Comparison of ENCODE assay signal across 24 cellular contexts in genomic region chr10:122388287-122388997, GRCh38. TPM values are rescaled to one million over a fixed set of nuclear protein-coding genes. Genes with fewer than 3 reads are reported as not detected.
DNase-seq lines count a peak whose midpoint lies in the region; ATAC-seq and TF ChIP-seq lines count a peak whose summit lies in the region.
"Had no signal": no experiment of that assay in that cellular context is flagged by ENCODE, and none has a peak within 500 bp of the region (broad histone marks: within the 10 kb centered on the region; RNA-seq: fewer than 3 reads in every experiment).

No MANE protein-coding gene starts in this region.

- peaks cover 40% of the 10 kb centered on the region for H3K27me3 Mint-ChIP-seq in activated T-helper 2 cell treated with anti-CD3 and anti-CD28 coated beads, Interferon-gamma antibody, Interleukin-2, Interleukin-4, amounts not matched to agents 10 μg/mL and 5 μg/mL and 100 μg/mL, durations not matched to agents 14 hours and 24 hours and 36 hours (ENCODE audit: low read depth)
- H3K27me3 Mint-ChIP-seq in immature natural killer cell (ENCODE audit: low read depth in 3 of 3) (peaks cover 0 to 1% (median 0%) of the 10 kb centered on the region in 3 donors), chondrocyte (ENCODE audit: low read depth) (no peaks in the 10 kb centered on the region)
- no peaks in the 10 kb centered on the region for H3K27me3 Mint-ChIP-seq in stimulated activated naive B cell treated with anti-CD40 and anti-IgM and Interleukin-4, amounts not matched to agents 10 μg/mL and 1 μg/mL and 100 μg/mL, for 72 hours
- H3K27me3 Mint-ChIP-seq: CD4-positive, CD25-positive, alpha-beta regulatory T cell; IgD-negative memory B cell; T-cell had no signal

- no peak for TF ChIP-seq CTCF in chondrocyte (IDR thresholded peaks at IDR 0.05)

- peaks cover 11% of the 10 kb centered on the region for H3K4me1 Mint-ChIP-seq in activated T-helper 2 cell treated with anti-CD3 and anti-CD28 coated beads, Interferon-gamma antibody, Interleukin-2, Interleukin-4, amounts not matched to agents 10 μg/mL and 5 μg/mL and 100 μg/mL, durations not matched to agents 14 hours and 24 hours and 36 hours (ENCODE audit: low read depth)
- H3K4me1 Mint-ChIP-seq in immature natural killer cell (peaks cover 66 to 87% of the 10 kb centered on the region in 2 donors), chondrocyte (ENCODE audit: low read depth) (peaks cover 32% of the 10 kb centered on the region)
- H3K4me1 Mint-ChIP-seq in stimulated activated naive B cell treated with anti-CD40 and anti-IgM and Interleukin-4, amounts not matched to agents 10 μg/mL and 1 μg/mL and 100 μg/mL, for 72 hours: peaks cover 18 to 55% of the 10 kb centered on the region in 2 donors

- peak overlapping the region; percentile 54 for H3K27ac Mint-ChIP-seq in activated T-helper 2 cell treated with anti-CD3 and anti-CD28 coated beads, Interferon-gamma antibody, Interleukin-2, Interleukin-4, amounts not matched to agents 10 μg/mL and 5 μg/mL and 100 μg/mL, durations not matched to agents 14 hours and 24 hours and 36 hours
- H3K27ac Mint-ChIP-seq in immature natural killer cell (peak overlapping the region in 4 of 6 donors; percentile 3 to 76 (median 58)), chondrocyte (ENCODE audit: unreplicated experiment) (no peak overlapping the region)
- no peak overlapping the region for H3K27ac Mint-ChIP-seq in stimulated activated naive B cell treated with anti-CD40 and anti-IgM and Interleukin-4, amounts not matched to agents 10 μg/mL and 1 μg/mL and 100 μg/mL, for 72 hours
- H3K27ac Mint-ChIP-seq: activated T-helper 1 cell treated with anti-CD3 and anti-CD28 coated beads, Interleukin-12 subunit alpha, Interleukin-12 subunit beta, Interleukin-2, Interleukin-4 antibody, amounts not matched to agents 30 ng/mL and 10 ng/mL and 1 ng/mL, durations not matched to agents 14 hours and 24 hours and 36 hours; CD4-positive, CD25-positive, alpha-beta regulatory T cell had no signal

- in situ Hi-C loops in KBM-7 (cut with MboI; ENCODE audit: low pct_unique_long_range_greater_than_20kb, low sequenced_read_pairs): no loop called here

- no peak overlapping the region for H3K4me3 Mint-ChIP-seq in activated T-helper 2 cell treated with anti-CD3 and anti-CD28 coated beads, Interferon-gamma antibody, Interleukin-2, Interleukin-4, amounts not matched to agents 10 μg/mL and 5 μg/mL and 100 μg/mL, durations not matched to agents 14 hours and 24 hours and 36 hours (ENCODE audit: low read depth)
- H3K4me3 Mint-ChIP-seq in immature natural killer cell (peak overlapping the region in 3 of 5 donors; percentile 6 to 34 (median 14)), chondrocyte (ENCODE audit: unreplicated experiment) (no peak overlapping the region)
- no peak overlapping the region for H3K4me3 Mint-ChIP-seq in stimulated activated naive B cell treated with anti-CD40 and anti-IgM and Interleukin-4, amounts not matched to agents 10 μg/mL and 1 μg/mL and 100 μg/mL, for 72 hours
- H3K4me3 Mint-ChIP-seq: activated T-helper 1 cell treated with anti-CD3 and anti-CD28 coated beads, Interleukin-12 subunit alpha, Interleukin-12 subunit beta, Interleukin-2, Interleukin-4 antibody, amounts not matched to agents 30 ng/mL and 10 ng/mL and 1 ng/mL, durations not matched to agents 14 hours and 24 hours and 36 hours; IgD-negative memory B cell; T-cell had no signal

- intact Hi-C loops in activated T-helper 2 cell treated with anti-CD3 and anti-CD28 coated beads, Interferon-gamma antibody, Interleukin-2, Interleukin-4, amounts not matched to agents 10 μg/mL and 5 μg/mL and 100 μg/mL, durations not matched to agents 14 hours and 24 hours and 36 hours (cut with micrococcal nuclease): loop anchor here (1.0 kb wide), 2 partner anchors 13 to 55 kb away; no protein-coding TSS in a partner anchor

- DNase-seq in stimulated activated CD4-positive, alpha-beta T cell treated with anti-CD3 and anti-CD28 coated beads, Interleukin-12 subunit alpha, Interleukin-12 subunit beta, amount 100 ng/mL, for 48 hours (ENCODE audit: low read depth in 2 of 3, low spot score in 1 of 3): peak in 2 of 3 donors; percentile 23 to 32
- no peak for DNase-seq in stimulated activated CD4-positive, alpha-beta T cell treated with anti-CD3 and anti-CD28 coated beads, Interleukin-12 subunit alpha, Interleukin-12 subunit beta, amount 100 ng/mL, for 4 hours
- no peak for DNase-seq in activated T-helper 2 cell treated with anti-CD3 and anti-CD28 coated beads, Interferon-gamma antibody, Interleukin-2, Interleukin-4, amounts not matched to agents 10 μg/mL and 5 μg/mL and 100 μg/mL, durations not matched to agents 14 hours and 24 hours and 36 hours (ENCODE audit: low spot score)
- DNase-seq in immature natural killer cell: no peak
- DNase-seq in stimulated activated naive B cell treated with anti-CD40 and anti-IgM and Interleukin-4, amounts not matched to agents 10 μg/mL and 1 μg/mL and 100 μg/mL, for 72 hours: no peak
- no peak for DNase-seq in NCI-H2081 treated with DMSO at 0.1 percent for 48 hours (lab: John Stamatoyannopoulos, UW)
- no peak for DNase-seq in KBM-7
- DNase-seq in chondrocyte (ENCODE audit: low spot score): no peak
- DNase-seq: amygdala; CD4-positive, CD25-positive, alpha-beta regulatory T cell; dermis blood vessel endothelial cell; DMS 273 treated with DMSO at 0.1 percent for 48 hours; glutamatergic neuron; left colon; mesendoderm; NCI-H1417; NCI-H510A treated with DMSO at 0.1 percent for 48 hours; NK-92 treated with Interleukin-12 subunit alpha and Interleukin-12 subunit beta, amount 100 ng/mL, for 24 hours; occipital lobe; stimulated activated naive CD4-positive, alpha-beta T cell; T-cell had no signal

- H3K36me3 Mint-ChIP-seq in activated T-helper 2 cell treated with anti-CD3 and anti-CD28 coated beads, Interferon-gamma antibody, Interleukin-2, Interleukin-4, amounts not matched to agents 10 μg/mL and 5 μg/mL and 100 μg/mL, durations not matched to agents 14 hours and 24 hours and 36 hours (ENCODE audit: low read depth): peaks cover 2% of the 10 kb centered on the region
- H3K36me3 Mint-ChIP-seq in immature natural killer cell (peaks cover 7 to 19% (median 17%) of the 10 kb centered on the region in 3 donors), chondrocyte (ENCODE audit: low read depth) (peaks cover 5% of the 10 kb centered on the region)
- peaks cover 10 to 27% of the 10 kb centered on the region in 2 donors for H3K36me3 Mint-ChIP-seq in stimulated activated naive B cell treated with anti-CD40 and anti-IgM and Interleukin-4, amounts not matched to agents 10 μg/mL and 1 μg/mL and 100 μg/mL, for 72 hours

- no peaks in the 10 kb centered on the region for H3K9me3 Mint-ChIP-seq in activated T-helper 2 cell treated with anti-CD3 and anti-CD28 coated beads, Interferon-gamma antibody, Interleukin-2, Interleukin-4, amounts not matched to agents 10 μg/mL and 5 μg/mL and 100 μg/mL, durations not matched to agents 14 hours and 24 hours and 36 hours
- H3K9me3 Mint-ChIP-seq in immature natural killer cell (no peaks in the 10 kb centered on the region), chondrocyte (ENCODE audit: low read depth) (peaks cover 3% of the 10 kb centered on the region)
- H3K9me3 Mint-ChIP-seq in stimulated activated naive B cell treated with anti-CD40 and anti-IgM and Interleukin-4, amounts not matched to agents 10 μg/mL and 1 μg/mL and 100 μg/mL, for 72 hours: no peaks in the 10 kb centered on the region
- H3K9me3 Mint-ChIP-seq: activated T-helper 1 cell treated with anti-CD3 and anti-CD28 coated beads, Interleukin-12 subunit alpha, Interleukin-12 subunit beta, Interleukin-2, Interleukin-4 antibody, amounts not matched to agents 30 ng/mL and 10 ng/mL and 1 ng/mL, durations not matched to agents 14 hours and 24 hours and 36 hours; CD4-positive, CD25-positive, alpha-beta regulatory T cell; IgD-negative memory B cell; T-cell had no signal

- ATAC-seq in stimulated activated naive B cell treated with anti-CD40 and anti-IgM and Interleukin-4, amounts not matched to agents 10 μg/mL and 1 μg/mL and 100 μg/mL, for 72 hours (replicated peaks): peak; percentile 83 to 89
- ATAC-seq: left colon, Panc1, T-cell had no signal

RNA-seq across cellular contexts. Expression of gene PLEKHA1, which starts 13.9 kb away (rescaled TPM):
- 4.5 and 5.1 TPM in 2 replicates for total RNA-seq in activated T-helper 2 cell treated with anti-CD3 and anti-CD28 coated beads, Interferon-gamma antibody, Interleukin-2, Interleukin-4, amounts not matched to agents 10 μg/mL and 5 μg/mL and 100 μg/mL, durations not matched to agents 14 hours and 24 hours and 36 hours
- 100 to 1,000 TPM; 134 to 142 (median 140) TPM for polyA plus RNA-seq in immature natural killer cell
- 63.7 to 69.8 TPM (median 64.5 TPM) in 3 replicates for total RNA-seq in chondrocyte

Comparison
In these comparisons a context has a peak if more than half of its experiments do, and no peak if none do; other contexts are left out.
1. DNase-seq: peak in stimulated activated CD4-positive, alpha-beta T cell treated with anti-CD3 and anti-CD28 coated beads, Interleukin-12 subunit alpha, Interleukin-12 subunit beta, amount 100 ng/mL, for 48 hours (2 of 3); none in stimulated activated CD4-positive, alpha-beta T cell treated with anti-CD3 and anti-CD28 coated beads, Interleukin-12 subunit alpha, Interleukin-12 subunit beta, amount 100 ng/mL, for 4 hours (single experiment), activated T-helper 2 cell treated with anti-CD3 and anti-CD28 coated beads, Interferon-gamma antibody, Interleukin-2, Interleukin-4, amounts not matched to agents 10 μg/mL and 5 μg/mL and 100 μg/mL, durations not matched to agents 14 hours and 24 hours and 36 hours (single experiment), immature natural killer cell (0 of 3), stimulated activated naive B cell treated with anti-CD40 and anti-IgM and Interleukin-4, amounts not matched to agents 10 μg/mL and 1 μg/mL and 100 μg/mL, for 72 hours (single experiment), NCI-H2081 treated with DMSO at 0.1 percent for 48 hours (single experiment), KBM-7 (single experiment) and chondrocyte (single experiment).
2. H3K27ac Mint-ChIP-seq: peak in activated T-helper 2 cell treated with anti-CD3 and anti-CD28 coated beads, Interferon-gamma antibody, Interleukin-2, Interleukin-4, amounts not matched to agents 10 μg/mL and 5 μg/mL and 100 μg/mL, durations not matched to agents 14 hours and 24 hours and 36 hours (single experiment) and immature natural killer cell (4 of 6); none in stimulated activated naive B cell treated with anti-CD40 and anti-IgM and Interleukin-4, amounts not matched to agents 10 μg/mL and 1 μg/mL and 100 μg/mL, for 72 hours (single experiment) and chondrocyte (single experiment).
3. H3K4me3 Mint-ChIP-seq: peak in immature natural killer cell (3 of 5); none in activated T-helper 2 cell treated with anti-CD3 and anti-CD28 coated beads, Interferon-gamma antibody, Interleukin-2, Interleukin-4, amounts not matched to agents 10 μg/mL and 5 μg/mL and 100 μg/mL, durations not matched to agents 14 hours and 24 hours and 36 hours (single experiment), stimulated activated naive B cell treated with anti-CD40 and anti-IgM and Interleukin-4, amounts not matched to agents 10 μg/mL and 1 μg/mL and 100 μg/mL, for 72 hours (0 of 2) and chondrocyte (single experiment).
4. RNA of gene PLEKHA1, which starts 13.9 kb away (total RNA-seq): 63.7 to 69.8 TPM in chondrocyte; 4.5 to 5.1 TPM in activated T-helper 2 cell treated with anti-CD3 and anti-CD28 coated beads, Interferon-gamma antibody, Interleukin-2, Interleukin-4, amounts not matched to agents 10 μg/mL and 5 μg/mL and 100 μg/mL, durations not matched to agents 14 hours and 24 hours and 36 hours; every median in the first group is over 10 times any median in the second.